ENCODE assay signal across 8 cellular contexts in genomic region chr2:230666885-230667712, GRCh38. TPM values are rescaled to one million over a fixed set of nuclear protein-coding genes. Genes with fewer than 3 reads are reported as not detected.
DNase-seq lines count a peak whose midpoint lies in the region; ATAC-seq lines count a peak whose summit lies in the region.

No MANE protein-coding gene starts in this region.

- peak overlapping the region; percentile 83 for H3K27ac Mint-ChIP-seq in activated naive CD8-positive, alpha-beta T cell

- no peaks in the 10 kb centered on the region for H3K36me3 Mint-ChIP-seq in activated naive CD8-positive, alpha-beta T cell

- H3K4me3 Mint-ChIP-seq in activated naive CD8-positive, alpha-beta T cell = peak overlapping the region; percentile 20

- H3K4me1 Mint-ChIP-seq in activated naive CD8-positive, alpha-beta T cell (ENCODE audit: low read depth) = peaks cover 79% of the 10 kb centered on the region

- H3K27me3 Mint-ChIP-seq in activated naive CD8-positive, alpha-beta T cell = no peaks in the 10 kb centered on the region

- ATAC-seq in left lobe of liver = peak; percentile 49

- in situ Hi-C loops in KBM-7 (cut with MboI; ENCODE audit: low pct_unique_long_range_greater_than_20kb, low sequenced_read_pairs) = no loop called here

- H3K9me3 Mint-ChIP-seq in activated naive CD8-positive, alpha-beta T cell (ENCODE audit: low read depth) = no peaks in the 10 kb centered on the region

- DNase-seq in AML-193 (lab: John Stamatoyannopoulos, UW) (peak; percentile 39 to 63), KBM-7 (peak; percentile 88), left lobe of liver (ENCODE audit: low spot score) (no peak), NCI-H1417 (lab: John Stamatoyannopoulos, UW) (no peak), D341Med (ENCODE audit: low spot score) (no peak)
- DNase-seq in effector CD4-positive, alpha-beta T cell = no peak
- no peak for DNase-seq in NK-92 treated with Interleukin-12 subunit alpha and Interleukin-12 subunit beta, amount 100 ng/mL, for 24 hours (lab: John Stamatoyannopoulos, UW)

RNA-seq across cellular contexts. Expression of gene CAB39, which starts 45.5 kb away (rescaled TPM):
- total RNA-seq in left lobe of liver = 22.6 TPM

Comparison
In these comparisons a context has a peak if more than half of its experiments do, and no peak if none do; other contexts are left out.
1. DNase-seq: peak in AML-193 (2 of 2) and KBM-7 (single experiment); none in left lobe of liver (single experiment), effector CD4-positive, alpha-beta T cell (single experiment), NCI-H1417 (0 of 3), NK-92 treated with Interleukin-12 subunit alpha and Interleukin-12 subunit beta, amount 100 ng/mL, for 24 hours (single experiment) and D341Med (single experiment).